ENCODE assay signal across 18 cellular contexts in genomic region chr5:81167544-81167943, GRCh38.
"Had no signal": no experiment of that assay in that cellular context is flagged by ENCODE, and none has a peak within 500 bp of the region (broad histone marks: within the 10 kb centered on the region; RNA-seq: fewer than 3 reads in every experiment).

No MANE protein-coding gene starts in this region.

- H3K4me3 ChIP-seq: heart right ventricle, skin epidermis had no signal

- H3K27ac Mint-ChIP-seq: activated CD4-positive, alpha-beta T cell treated with anti-CD3 and anti-CD28 coated beads, Interleukin-2, amount 10 ng/mL, durations not matched to agents 7 days and 5 days; activated CD8-positive, alpha-beta T cell treated with anti-CD3 and anti-CD28 coated beads, Interleukin-2, amount 10 ng/mL, durations not matched to agents 7 days and 5 days; activated naive CD4-positive, alpha-beta T cell treated with anti-CD3 and anti-CD28 coated beads, Interleukin-2, amount 10 ng/mL, durations not matched to agents 7 days and 5 days; activated naive CD8-positive, alpha-beta T cell treated with anti-CD3 and anti-CD28 coated beads, Interleukin-2, amount 50 U/mL, for 24 hours; natural killer cell had no signal

- H3K9me3 ChIP-seq: heart right ventricle had no signal

- H3K36me3 ChIP-seq: heart right ventricle had no signal

- H3K27ac ChIP-seq: heart right ventricle, skin epidermis had no signal

- H3K4me3 Mint-ChIP-seq: activated CD4-positive, alpha-beta T cell treated with anti-CD3 and anti-CD28 coated beads, Interleukin-2, amount 10 ng/mL, durations not matched to agents 7 days and 5 days; activated CD8-positive, alpha-beta T cell treated with anti-CD3 and anti-CD28 coated beads, Interleukin-2, amount 10 ng/mL, durations not matched to agents 7 days and 5 days; activated naive CD4-positive, alpha-beta T cell treated with anti-CD3 and anti-CD28 coated beads, Interleukin-2, amount 10 ng/mL, durations not matched to agents 7 days and 5 days; activated naive CD8-positive, alpha-beta T cell treated with anti-CD3 and anti-CD28 coated beads, Interleukin-2, amount 50 U/mL, for 24 hours; brain; natural killer cell had no signal

- H3K9me3 Mint-ChIP-seq: activated CD4-positive, alpha-beta T cell treated with anti-CD3 and anti-CD28 coated beads, Interleukin-2, amount 10 ng/mL, durations not matched to agents 7 days and 5 days; activated naive CD4-positive, alpha-beta T cell treated with anti-CD3 and anti-CD28 coated beads, Interleukin-2, amount 10 ng/mL, durations not matched to agents 7 days and 5 days; activated naive CD8-positive, alpha-beta T cell treated with anti-CD3 and anti-CD28 coated beads, Interleukin-2, amount 50 U/mL, for 24 hours; natural killer cell had no signal

- ATAC-seq: activated CD8-positive, alpha-beta T cell treated with anti-CD3 and anti-CD28 coated beads, Interleukin-2, amount 10 ng/mL, durations not matched to agents 7 days and 5 days; activated naive CD8-positive, alpha-beta T cell treated with anti-CD3 and anti-CD28 coated beads, Interleukin-2, amount 50 U/mL, for 24 hours; esophagus mucosa; natural killer cell had no signal

- DNase-seq: activated CD4-positive, alpha-beta T cell treated with anti-CD3 and anti-CD28 coated beads, Interleukin-2, amount 10 ng/mL, durations not matched to agents 7 days and 5 days; activated CD8-positive, alpha-beta T cell treated with anti-CD3 and anti-CD28 coated beads, Interleukin-2, amount 10 ng/mL, durations not matched to agents 7 days and 5 days; activated effector memory CD4-positive, alpha-beta T cell treated with Interleukin-2 at 50 U/mL for 16 hours; activated naive CD4-positive, alpha-beta T cell treated with anti-CD3 and anti-CD28 coated beads, Interleukin-2, amount 10 ng/mL, durations not matched to agents 7 days and 5 days; activated naive CD8-positive, alpha-beta T cell treated with anti-CD3 and anti-CD28 coated beads, Interleukin-2, amount 50 U/mL, for 24 hours; activated T-cell treated with anti-CD3 and anti-CD28 coated beads, Interleukin-2, amount 50 U/mL, for 48 hours; anterior cingulate cortex; caudate nucleus; heart right ventricle; mesendoderm; natural killer cell; occipital lobe; posterior cingulate gyrus; stimulated activated CD4-positive, alpha-beta T cell treated with anti-CD3 and anti-CD28 coated beads, Interleukin-15, amount 100 ng/mL, for 24 hours; stimulated activated CD4-positive, alpha-beta T cell treated with anti-CD3 and anti-CD28 coated beads, Interleukin-2, amount 100 ng/mL, for 48 hours had no signal

- H3K27me3 Mint-ChIP-seq: activated CD4-positive, alpha-beta T cell treated with anti-CD3 and anti-CD28 coated beads, Interleukin-2, amount 10 ng/mL, durations not matched to agents 7 days and 5 days; activated naive CD4-positive, alpha-beta T cell treated with anti-CD3 and anti-CD28 coated beads, Interleukin-2, amount 10 ng/mL, durations not matched to agents 7 days and 5 days; activated naive CD8-positive, alpha-beta T cell treated with anti-CD3 and anti-CD28 coated beads, Interleukin-2, amount 50 U/mL, for 24 hours; brain had no signal

- H3K27me3 ChIP-seq: heart right ventricle had no signal

- H3K36me3 Mint-ChIP-seq: activated naive CD4-positive, alpha-beta T cell treated with anti-CD3 and anti-CD28 coated beads, Interleukin-2, amount 10 ng/mL, durations not matched to agents 7 days and 5 days; brain; natural killer cell had no signal
